1 cellular context compared by ENCODE assay signal in the genomic region with DNA sequence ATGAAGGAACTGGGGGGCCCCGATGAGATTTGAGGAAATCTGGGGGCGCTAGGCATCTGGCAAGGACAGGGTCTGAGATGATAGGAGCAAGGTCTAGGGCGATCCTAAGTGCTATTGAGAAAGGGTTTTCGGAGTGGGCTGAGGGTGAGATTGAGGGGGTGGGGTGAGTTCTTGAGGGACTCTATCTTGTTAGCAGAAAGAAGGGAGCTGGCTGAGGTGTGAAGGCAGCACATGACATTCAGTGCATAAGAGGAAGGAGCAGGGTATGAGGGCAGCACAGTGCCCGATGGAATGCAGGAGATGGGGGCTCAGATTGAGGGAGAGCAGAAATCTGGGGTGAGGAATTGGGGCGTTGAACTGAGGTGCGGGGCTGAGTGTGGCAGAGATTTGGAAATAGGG.
TF ChIP-seq lines count a peak whose summit lies in the region.

No MANE protein-coding gene starts in this region.

TF ChIP-seq in H1, 55 proteins besides CTCF, POLR2A, EP300 and RAD21 (continued from another document):
- TF ChIP-seq, protein P1, sequence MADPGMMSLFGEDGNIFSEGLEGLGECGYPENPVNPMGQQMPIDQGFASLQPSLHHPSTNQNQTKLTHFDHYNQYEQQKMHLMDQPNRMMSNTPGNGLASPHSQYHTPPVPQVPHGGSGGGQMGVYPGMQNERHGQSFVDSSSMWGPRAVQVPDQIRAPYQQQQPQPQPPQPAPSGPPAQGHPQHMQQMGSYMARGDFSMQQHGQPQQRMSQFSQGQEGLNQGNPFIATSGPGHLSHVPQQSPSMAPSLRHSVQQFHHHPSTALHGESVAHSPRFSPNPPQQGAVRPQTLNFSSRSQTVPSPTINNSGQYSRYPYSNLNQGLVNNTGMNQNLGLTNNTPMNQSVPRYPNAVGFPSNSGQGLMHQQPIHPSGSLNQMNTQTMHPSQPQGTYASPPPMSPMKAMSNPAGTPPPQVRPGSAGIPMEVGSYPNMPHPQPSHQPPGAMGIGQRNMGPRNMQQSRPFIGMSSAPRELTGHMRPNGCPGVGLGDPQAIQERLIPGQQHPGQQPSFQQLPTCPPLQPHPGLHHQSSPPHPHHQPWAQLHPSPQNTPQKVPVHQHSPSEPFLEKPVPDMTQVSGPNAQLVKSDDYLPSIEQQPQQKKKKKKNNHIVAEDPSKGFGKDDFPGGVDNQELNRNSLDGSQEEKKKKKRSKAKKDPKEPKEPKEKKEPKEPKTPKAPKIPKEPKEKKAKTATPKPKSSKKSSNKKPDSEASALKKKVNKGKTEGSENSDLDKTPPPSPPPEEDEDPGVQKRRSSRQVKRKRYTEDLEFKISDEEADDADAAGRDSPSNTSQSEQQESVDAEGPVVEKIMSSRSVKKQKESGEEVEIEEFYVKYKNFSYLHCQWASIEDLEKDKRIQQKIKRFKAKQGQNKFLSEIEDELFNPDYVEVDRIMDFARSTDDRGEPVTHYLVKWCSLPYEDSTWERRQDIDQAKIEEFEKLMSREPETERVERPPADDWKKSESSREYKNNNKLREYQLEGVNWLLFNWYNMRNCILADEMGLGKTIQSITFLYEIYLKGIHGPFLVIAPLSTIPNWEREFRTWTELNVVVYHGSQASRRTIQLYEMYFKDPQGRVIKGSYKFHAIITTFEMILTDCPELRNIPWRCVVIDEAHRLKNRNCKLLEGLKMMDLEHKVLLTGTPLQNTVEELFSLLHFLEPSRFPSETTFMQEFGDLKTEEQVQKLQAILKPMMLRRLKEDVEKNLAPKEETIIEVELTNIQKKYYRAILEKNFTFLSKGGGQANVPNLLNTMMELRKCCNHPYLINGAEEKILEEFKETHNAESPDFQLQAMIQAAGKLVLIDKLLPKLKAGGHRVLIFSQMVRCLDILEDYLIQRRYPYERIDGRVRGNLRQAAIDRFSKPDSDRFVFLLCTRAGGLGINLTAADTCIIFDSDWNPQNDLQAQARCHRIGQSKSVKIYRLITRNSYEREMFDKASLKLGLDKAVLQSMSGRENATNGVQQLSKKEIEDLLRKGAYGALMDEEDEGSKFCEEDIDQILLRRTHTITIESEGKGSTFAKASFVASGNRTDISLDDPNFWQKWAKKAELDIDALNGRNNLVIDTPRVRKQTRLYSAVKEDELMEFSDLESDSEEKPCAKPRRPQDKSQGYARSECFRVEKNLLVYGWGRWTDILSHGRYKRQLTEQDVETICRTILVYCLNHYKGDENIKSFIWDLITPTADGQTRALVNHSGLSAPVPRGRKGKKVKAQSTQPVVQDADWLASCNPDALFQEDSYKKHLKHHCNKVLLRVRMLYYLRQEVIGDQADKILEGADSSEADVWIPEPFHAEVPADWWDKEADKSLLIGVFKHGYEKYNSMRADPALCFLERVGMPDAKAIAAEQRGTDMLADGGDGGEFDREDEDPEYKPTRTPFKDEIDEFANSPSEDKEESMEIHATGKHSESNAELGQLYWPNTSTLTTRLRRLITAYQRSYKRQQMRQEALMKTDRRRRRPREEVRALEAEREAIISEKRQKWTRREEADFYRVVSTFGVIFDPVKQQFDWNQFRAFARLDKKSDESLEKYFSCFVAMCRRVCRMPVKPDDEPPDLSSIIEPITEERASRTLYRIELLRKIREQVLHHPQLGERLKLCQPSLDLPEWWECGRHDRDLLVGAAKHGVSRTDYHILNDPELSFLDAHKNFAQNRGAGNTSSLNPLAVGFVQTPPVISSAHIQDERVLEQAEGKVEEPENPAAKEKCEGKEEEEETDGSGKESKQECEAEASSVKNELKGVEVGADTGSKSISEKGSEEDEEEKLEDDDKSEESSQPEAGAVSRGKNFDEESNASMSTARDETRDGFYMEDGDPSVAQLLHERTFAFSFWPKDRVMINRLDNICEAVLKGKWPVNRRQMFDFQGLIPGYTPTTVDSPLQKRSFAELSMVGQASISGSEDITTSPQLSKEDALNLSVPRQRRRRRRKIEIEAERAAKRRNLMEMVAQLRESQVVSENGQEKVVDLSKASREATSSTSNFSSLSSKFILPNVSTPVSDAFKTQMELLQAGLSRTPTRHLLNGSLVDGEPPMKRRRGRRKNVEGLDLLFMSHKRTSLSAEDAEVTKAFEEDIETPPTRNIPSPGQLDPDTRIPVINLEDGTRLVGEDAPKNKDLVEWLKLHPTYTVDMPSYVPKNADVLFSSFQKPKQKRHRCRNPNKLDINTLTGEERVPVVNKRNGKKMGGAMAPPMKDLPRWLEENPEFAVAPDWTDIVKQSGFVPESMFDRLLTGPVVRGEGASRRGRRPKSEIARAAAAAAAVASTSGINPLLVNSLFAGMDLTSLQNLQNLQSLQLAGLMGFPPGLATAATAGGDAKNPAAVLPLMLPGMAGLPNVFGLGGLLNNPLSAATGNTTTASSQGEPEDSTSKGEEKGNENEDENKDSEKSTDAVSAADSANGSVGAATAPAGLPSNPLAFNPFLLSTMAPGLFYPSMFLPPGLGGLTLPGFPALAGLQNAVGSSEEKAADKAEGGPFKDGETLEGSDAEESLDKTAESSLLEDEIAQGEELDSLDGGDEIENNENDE (IDR thresholded peaks at IDR 0.05; ENCODE audit: insufficient replicate concordance, low read length), result no peak
